Comparison of ENCODE assay signal across 1 cellular context in genomic region chr12:120197542-120197887, GRCh38.
TF ChIP-seq lines count a peak whose summit lies in the region.

No MANE protein-coding gene starts in this region.

TF ChIP-seq in IMR-90, 13 proteins besides CTCF, POLR2A, EP300 and RAD21:
- no peak for TF ChIP-seq USF2 (IDR thresholded peaks at IDR 0.05; ENCODE audit: low read depth, low read length)
- no peak for TF ChIP-seq CEBPB (IDR thresholded peaks at IDR 0.05; ENCODE audit: low read depth, low read length)
- no peak for TF ChIP-seq CHD1 (IDR thresholded peaks at IDR 0.05; ENCODE audit: low read depth, low read length)
- TF ChIP-seq BHLHE40 (IDR thresholded peaks at IDR 0.05; ENCODE audit: low read depth, low read length): no peak
- TF ChIP-seq MXI1 (IDR thresholded peaks at IDR 0.05; ENCODE audit: borderline replicate concordance, low read depth, low read length): no peak
- no peak for TF ChIP-seq FOS (IDR thresholded peaks at IDR 0.05; ENCODE audit: low read depth, low read length)
- no peak for TF ChIP-seq NFE2L2 (IDR thresholded peaks at IDR 0.05; ENCODE audit: low read depth, low read length)
- TF ChIP-seq MAFK (IDR thresholded peaks at IDR 0.05; ENCODE audit: low read depth, low read length): no peak
- no peak for TF ChIP-seq RFX5 (IDR thresholded peaks at IDR 0.05; ENCODE audit: low read depth, low read length)
- no peak for TF ChIP-seq RCOR1 (IDR thresholded peaks at IDR 0.05; ENCODE audit: insufficient replicate concordance, low read length)
- TF ChIP-seq ELK1 (IDR thresholded peaks at IDR 0.05; ENCODE audit: borderline replicate concordance, low read depth, low read length): no peak
- TF ChIP-seq MAZ (IDR thresholded peaks at IDR 0.05; ENCODE audit: borderline replicate concordance, low read depth, low read length): no peak
- no peak for TF ChIP-seq SMC3 (IDR thresholded peaks at IDR 0.05; ENCODE audit: low read depth, low read length)
